In genomic region chr4:48016141-48017107, GRCh38 we compare ENCODE assay signal across 8 cellular contexts. TPM values are rescaled to one million over a fixed set of nuclear protein-coding genes. Genes with fewer than 3 reads are reported as not detected.
DNase-seq lines count a peak whose midpoint lies in the region; ATAC-seq, FAIRE-seq and TF ChIP-seq lines count a peak whose summit lies in the region.

CNGA1 (minus strand) TSS chr4:48016681; CDS start chr4:47952689, 63,992 bp downstream.
NIPAL1 (plus strand) TSS chr4:48016772; CDS start chr4:48016840, 68 bp downstream.

- H3K27me3 ChIP-seq in HepG2 (ENCODE audit: control insufficient read depth in 1 of 2, insufficient read depth in 2 of 2, low read length in 2 of 2): no peaks in the 10 kb centered on the region; a peak in 1 of 5 replicates

- H4K20me1 ChIP-seq in HepG2 (ENCODE audit: insufficient read depth, low read length): no peaks in the 10 kb centered on the region

- H2AFZ ChIP-seq in HepG2 (ENCODE audit: low read length): peak within 1 kb of the TSS; percentile 55

- H3K36me3 ChIP-seq in HepG2 (replicated peaks in 1 of 2; ENCODE audit: control insufficient read depth in 1 of 2, insufficient read depth in 2 of 2, low read length in 2 of 2): no peaks in the 10 kb centered on the region

- peak; percentile 56 for TF ChIP-seq RAD21 in HepG2 (CRISPR knock-in tag; IDR thresholded peaks at IDR 0.05)

- peak within 1 kb of the TSS; percentile 98 for H3K4me2 ChIP-seq in HepG2 (ENCODE audit: low read depth, low read length)

- TF ChIP-seq EP300 in HepG2 (IDR thresholded peaks at IDR 0.05; ENCODE audit: low read depth in 2 of 2, low read length in 2 of 2) (0 out of 4 replicates have a peak, but pooled peaks of 1 of the 2 experiments have one; percentile 15), HepG2 (CRISPR knock-in tag; IDR thresholded peaks at IDR 0.05; ENCODE audit: borderline replicate concordance) (no peak)

- peak; percentile 91 for DNase-seq in AG20443 (ENCODE audit: low spot score)
- DNase-seq in NCI-H446 treated with DMSO at 0.1 percent for 48 hours (lab: John Stamatoyannopoulos, UW): peak; percentile 2
- peak; percentile 79 for DNase-seq in activated CD4-positive, alpha-beta T cell treated with anti-CD3 and anti-CD28 coated beads for 48 hours
- peak; percentile 74 for DNase-seq in coronary artery (ENCODE audit: low spot score)
- DNase-seq in HepG2 (ENCODE audit: low spot score): peak; percentile 66
- DNase-seq in stimulated activated CD4-positive, alpha-beta T cell treated with anti-CD3 and anti-CD28 coated beads, Interleukin-2, amount 100 ng/mL, for 48 hours: peak; percentile 54 to 66

- TSS peak; percentile 62 for BruUV-seq in HepG2 (replicated peaks; lab: Mats Ljungman, UMichigan)

- TF ChIP-seq CTCF in coronary artery (IDR thresholded peaks at IDR 0.05) (no peak), HepG2 (CRISPR knock-in tag; IDR thresholded peaks at IDR 0.05) (peak; percentile 78)

- ATAC-seq in GM19035 (IDR thresholded peaks at IDR 0.05; ENCODE audit: unreplicated experiment) (peak; percentile 89), HG03196 (IDR thresholded peaks at IDR 0.05; ENCODE audit: unreplicated experiment) (peak; percentile 85), HepG2 (peak; percentile 97)

- H3K27ac ChIP-seq in coronary artery (peak within 1 kb of the TSS in 1 of 2 donors; percentile 8), HepG2 (ENCODE audit: extremely low read length, insufficient read depth, low read length) (peak within 1 kb of the TSS; percentile 74)

- in situ Hi-C loops in HepG2 (cut with HindIII; ENCODE audit: extremely low pct_ligation_motif_present, low pct_unique_long_range_greater_than_20kb): no loop called here

- TF ChIP-seq POLR2A in HepG2 (IDR thresholded peaks at IDR 0.05; ENCODE audit: insufficient read depth in 1 of 2, low read depth in 2 of 2, low read length in 2 of 2): peak in 1 of 2 experiments; percentile 67; a peak in 2 of 4 replicates

- H3K79me2 ChIP-seq in HepG2 (ENCODE audit: insufficient read depth, low read length): no peaks in the 10 kb centered on the region

- FAIRE-seq in HepG2 (lab: Jason Lieb, UNC): peak; percentile 69

- intact Hi-C loops in HepG2 (cut with micrococcal nuclease; ENCODE audit: unreplicated experiment): loop anchor here (1.0 to 5.0 kb wide), 4 partner anchors 27 to 104 kb away; partner anchors contain the start of gene NFXL1

- CTCF ChIA-PET in HepG2 (lab: Yijun Ruan, JAX; ENCODE audit: low intra/inter-chr PET ratio, low total read pairs): interaction anchor here (0.7 to 1.6 kb wide), 2 partner anchors 18 to 70 kb away, joined by 5 to 13 read pairs; no protein-coding TSS in a partner anchor

- WGBS in HepG2 (ENCODE audit: low lambda C conversion rate): 0% methylated on average over 12 of the region's 60 CpGs

- peak within 1 kb of the TSS; percentile 88 for H3K4me3 ChIP-seq in coronary artery
- H3K4me3 ChIP-seq in HepG2 (replicated peaks in 1 of 3; ENCODE audit: insufficient read depth in 1 of 3, low read depth in 2 of 3, low read length in 3 of 3): peak within 1 kb of the TSS; percentile 69 to 80 (median 76)

- peak within 1 kb of the TSS; percentile 76 for H3K9ac ChIP-seq in HepG2 (ENCODE audit: insufficient read depth, low read depth, low read length)

- H3K4me1 ChIP-seq in HepG2 (ENCODE audit: insufficient read depth, low read length): peaks cover 20% of the 10 kb centered on the region

- POLR2A ChIA-PET in HepG2 (lab: Yijun Ruan, JAX): interaction anchor here (0.6 kb wide), 1 partner anchor 55 kb away, joined by 3 read pairs; no protein-coding TSS in a partner anchor

- H3K9me3 ChIP-seq in HepG2 (ENCODE audit: low read length): no peaks in the 10 kb centered on the region

TF ChIP-seq in HepG2, 621 proteins besides CTCF, POLR2A, EP300 and RAD21 (continues in another document):
- TF ChIP-seq ATF5 (CRISPR knock-in tag; IDR thresholded peaks at IDR 0.05; ENCODE audit: low read depth): 0 out of 2 replicates have a peak, but pooled peaks have one; percentile 24
- TF ChIP-seq ZNF441 (CRISPR knock-in tag; IDR thresholded peaks at IDR 0.05; ENCODE audit: borderline replicate concordance): peak; percentile 59
- peak; percentile 37; the same call in 1 of the 2 replicates for TF ChIP-seq MTA1 (CRISPR knock-in tag; IDR thresholded peaks at IDR 0.05; ENCODE audit: borderline replicate concordance)
- TF ChIP-seq TAF1 (CRISPR knock-in tag; IDR thresholded peaks at IDR 0.05): peak; percentile 56; the same call in 1 of the 2 replicates
- peak in 1 of 2 experiments; percentile 71; a peak in 2 of 4 replicates for TF ChIP-seq KLF16 (CRISPR knock-in tag; IDR thresholded peaks at IDR 0.05)
- peak; percentile 86 for TF ChIP-seq XRCC5 (optimal IDR thresholded peaks at IDR 0.05; ENCODE audit: low read length)
- TF ChIP-seq ZNF616 (CRISPR knock-in tag; IDR thresholded peaks at IDR 0.05; ENCODE audit: low read depth): 0 out of 2 replicates have a peak, but pooled peaks have one; percentile 39

RNA-seq across cellular contexts. Expression of gene CNGA1, which starts in this region (rescaled TPM):
- 0.22 TPM in 1 of 2 replicates, not detected in the other for total RNA-seq in HepG2 (2016; rRNA removed; fragmentation: Illumina TruSeq; extraction: Trizol)
- total RNA-seq in HepG2 (2016; cell fraction: cytosol; rRNA removed; fragmentation: Illumina TruSeq; extraction: Trizol; ENCODE audit: low read depth): not detected in 2 replicates
- total RNA-seq in HepG2 (2016; cell fraction: insoluble cytoplasmic fraction; rRNA removed; fragmentation: Illumina TruSeq; extraction: Trizol): 0.15 and 0.48 TPM in 2 replicates
- not detected in 2 replicates for total RNA-seq in HepG2 (2016; cell fraction: membrane; rRNA removed; fragmentation: Illumina TruSeq; extraction: Trizol)
- total RNA-seq in HepG2 (2016; cell fraction: nucleus; rRNA removed; fragmentation: Illumina TruSeq; extraction: Trizol): not detected in 2 replicates
- polyA plus RNA-seq in HepG2 (2011; rRNA removed): 0.40 and 1.5 TPM in 2 replicates
- 0.17 and 0.67 TPM in 2 replicates for polyA plus RNA-seq in HepG2 (2011; cell fraction: cytosol; rRNA removed)
- polyA plus RNA-seq in HepG2 (2011; cell fraction: nucleus; rRNA removed): 0.58 and 0.59 TPM in 2 replicates
- polyA plus RNA-seq in HepG2 (2012): 1.4 and 2.1 TPM in 2 replicates
- polyA plus RNA-seq in HepG2 (2016; cell fraction: cytosol; fragmentation: Illumina TruSeq; extraction: Trizol; ENCODE audit: low read depth): not detected in 2 replicates
- not detected in 2 replicates for polyA plus RNA-seq in HepG2 (2016; cell fraction: insoluble cytoplasmic fraction; fragmentation: Illumina TruSeq; extraction: Trizol; ENCODE audit: low read depth)
- not detected in 2 replicates for polyA plus RNA-seq in HepG2 (2016; cell fraction: membrane; fragmentation: Illumina TruSeq; extraction: Trizol; ENCODE audit: low read depth)
- not detected in 2 replicates for polyA plus RNA-seq in HepG2 (2016; cell fraction: nucleus; fragmentation: Illumina TruSeq; extraction: Trizol; ENCODE audit: insufficient read depth, low read depth)
- 3.2 TPM in 1 of 2 replicates, not detected in the other for polyA minus RNA-seq in HepG2 (2011; rRNA and poly(A)+ RNA removed; ENCODE audit: low replicate concordance)
- polyA minus RNA-seq in HepG2 (2011; cell fraction: cytosol; rRNA and poly(A)+ RNA removed): 2.0 TPM in 1 of 2 replicates, not detected in the other
- 1.3 and 2.9 TPM in 2 replicates for polyA minus RNA-seq in HepG2 (2011; cell fraction: nucleus; rRNA and poly(A)+ RNA removed)

RNA-seq across cellular contexts. Expression of gene NIPAL1, which starts in this region (rescaled TPM):
- 1.4 and 1.6 TPM in 2 replicates for total RNA-seq in HepG2 (2016; rRNA removed; fragmentation: Illumina TruSeq; extraction: Trizol)
- total RNA-seq in HepG2 (2016; cell fraction: cytosol; rRNA removed; fragmentation: Illumina TruSeq; extraction: Trizol; ENCODE audit: low read depth): 0.40 and 0.53 TPM in 2 replicates
- 1.4 and 1.5 TPM in 2 replicates for total RNA-seq in HepG2 (2016; cell fraction: insoluble cytoplasmic fraction; rRNA removed; fragmentation: Illumina TruSeq; extraction: Trizol)
- 0.76 and 0.96 TPM in 2 replicates for total RNA-seq in HepG2 (2016; cell fraction: membrane; rRNA removed; fragmentation: Illumina TruSeq; extraction: Trizol)
- total RNA-seq in HepG2 (2016; cell fraction: nucleus; rRNA removed; fragmentation: Illumina TruSeq; extraction: Trizol): 2.5 TPM in 2 replicates
- 2.8 and 3.4 TPM in 2 replicates for polyA plus RNA-seq in HepG2 (2011; rRNA removed)
- polyA plus RNA-seq in HepG2 (2011; cell fraction: cytosol; rRNA removed): 1.3 and 2.6 TPM in 2 replicates
- polyA plus RNA-seq in HepG2 (2011; cell fraction: nucleus; rRNA removed): 1.00 and 1.7 TPM in 2 replicates
- polyA plus RNA-seq in HepG2 (2012): 4.2 and 4.9 TPM in 2 replicates
- 0.06 and 0.17 TPM in 2 replicates for polyA plus RNA-seq in HepG2 (2016; cell fraction: cytosol; fragmentation: Illumina TruSeq; extraction: Trizol; ENCODE audit: low read depth)
- polyA plus RNA-seq in HepG2 (2016; cell fraction: insoluble cytoplasmic fraction; fragmentation: Illumina TruSeq; extraction: Trizol; ENCODE audit: low read depth): 0.99 and 1.5 TPM in 2 replicates
- 0.37 and 0.52 TPM in 2 replicates for polyA plus RNA-seq in HepG2 (2016; cell fraction: membrane; fragmentation: Illumina TruSeq; extraction: Trizol; ENCODE audit: low read depth)
- polyA plus RNA-seq in HepG2 (2016; cell fraction: nucleus; fragmentation: Illumina TruSeq; extraction: Trizol; ENCODE audit: insufficient read depth, low read depth): 1.5 and 2.3 TPM in 2 replicates
- polyA minus RNA-seq in HepG2 (2011; rRNA and poly(A)+ RNA removed; ENCODE audit: low replicate concordance): 1.9 and 3.2 TPM in 2 replicates
- 1.2 and 2.7 TPM in 2 replicates for polyA minus RNA-seq in HepG2 (2011; cell fraction: cytosol; rRNA and poly(A)+ RNA removed)
- polyA minus RNA-seq in HepG2 (2011; cell fraction: nucleus; rRNA and poly(A)+ RNA removed): 2.5 and 5.0 TPM in 2 replicates

Comparison
In these comparisons a context has a peak if more than half of its experiments do, and no peak if none do; other contexts are left out.
1. DNase-seq: peak in every context shown above with its lines; median percentile 91 in AG20443; 79 in activated CD4-positive, alpha-beta T cell treated with anti-CD3 and anti-CD28 coated beads for 48 hours; 74 in coronary artery; 66 in HepG2; 60 in stimulated activated CD4-positive, alpha-beta T cell treated with anti-CD3 and anti-CD28 coated beads, Interleukin-2, amount 100 ng/mL, for 48 hours; 2 in NCI-H446 treated with DMSO at 0.1 percent for 48 hours.